In genomic region chr17:38691154-38691553, GRCh38 we compare ENCODE assay signal across 1 cellular context.
TF ChIP-seq lines count a peak whose summit lies in the region.

No MANE protein-coding gene starts in this region.

TF ChIP-seq in HepG2, 621 proteins besides CTCF, POLR2A, EP300 and RAD21 (continued from another document and continues in another):
- TF ChIP-seq, protein P1, sequence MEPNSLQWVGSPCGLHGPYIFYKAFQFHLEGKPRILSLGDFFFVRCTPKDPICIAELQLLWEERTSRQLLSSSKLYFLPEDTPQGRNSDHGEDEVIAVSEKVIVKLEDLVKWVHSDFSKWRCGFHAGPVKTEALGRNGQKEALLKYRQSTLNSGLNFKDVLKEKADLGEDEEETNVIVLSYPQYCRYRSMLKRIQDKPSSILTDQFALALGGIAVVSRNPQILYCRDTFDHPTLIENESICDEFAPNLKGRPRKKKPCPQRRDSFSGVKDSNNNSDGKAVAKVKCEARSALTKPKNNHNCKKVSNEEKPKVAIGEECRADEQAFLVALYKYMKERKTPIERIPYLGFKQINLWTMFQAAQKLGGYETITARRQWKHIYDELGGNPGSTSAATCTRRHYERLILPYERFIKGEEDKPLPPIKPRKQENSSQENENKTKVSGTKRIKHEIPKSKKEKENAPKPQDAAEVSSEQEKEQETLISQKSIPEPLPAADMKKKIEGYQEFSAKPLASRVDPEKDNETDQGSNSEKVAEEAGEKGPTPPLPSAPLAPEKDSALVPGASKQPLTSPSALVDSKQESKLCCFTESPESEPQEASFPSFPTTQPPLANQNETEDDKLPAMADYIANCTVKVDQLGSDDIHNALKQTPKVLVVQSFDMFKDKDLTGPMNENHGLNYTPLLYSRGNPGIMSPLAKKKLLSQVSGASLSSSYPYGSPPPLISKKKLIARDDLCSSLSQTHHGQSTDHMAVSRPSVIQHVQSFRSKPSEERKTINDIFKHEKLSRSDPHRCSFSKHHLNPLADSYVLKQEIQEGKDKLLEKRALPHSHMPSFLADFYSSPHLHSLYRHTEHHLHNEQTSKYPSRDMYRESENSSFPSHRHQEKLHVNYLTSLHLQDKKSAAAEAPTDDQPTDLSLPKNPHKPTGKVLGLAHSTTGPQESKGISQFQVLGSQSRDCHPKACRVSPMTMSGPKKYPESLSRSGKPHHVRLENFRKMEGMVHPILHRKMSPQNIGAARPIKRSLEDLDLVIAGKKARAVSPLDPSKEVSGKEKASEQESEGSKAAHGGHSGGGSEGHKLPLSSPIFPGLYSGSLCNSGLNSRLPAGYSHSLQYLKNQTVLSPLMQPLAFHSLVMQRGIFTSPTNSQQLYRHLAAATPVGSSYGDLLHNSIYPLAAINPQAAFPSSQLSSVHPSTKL (CRISPR knock-in tag; IDR thresholded peaks at IDR 0.05): peak; percentile 80
- peak; percentile 53 for TF ChIP-seq FOXA3 (CRISPR knock-in tag; IDR thresholded peaks at IDR 0.05)
- TF ChIP-seq, protein P2, sequence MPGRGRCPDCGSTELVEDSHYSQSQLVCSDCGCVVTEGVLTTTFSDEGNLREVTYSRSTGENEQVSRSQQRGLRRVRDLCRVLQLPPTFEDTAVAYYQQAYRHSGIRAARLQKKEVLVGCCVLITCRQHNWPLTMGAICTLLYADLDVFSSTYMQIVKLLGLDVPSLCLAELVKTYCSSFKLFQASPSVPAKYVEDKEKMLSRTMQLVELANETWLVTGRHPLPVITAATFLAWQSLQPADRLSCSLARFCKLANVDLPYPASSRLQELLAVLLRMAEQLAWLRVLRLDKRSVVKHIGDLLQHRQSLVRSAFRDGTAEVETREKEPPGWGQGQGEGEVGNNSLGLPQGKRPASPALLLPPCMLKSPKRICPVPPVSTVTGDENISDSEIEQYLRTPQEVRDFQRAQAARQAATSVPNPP (CRISPR knock-in tag; IDR thresholded peaks at IDR 0.05): no peak
- TF ChIP-seq GATAD2A (CRISPR knock-in tag; IDR thresholded peaks at IDR 0.05): peak; percentile 80
- TF ChIP-seq, protein P3, sequence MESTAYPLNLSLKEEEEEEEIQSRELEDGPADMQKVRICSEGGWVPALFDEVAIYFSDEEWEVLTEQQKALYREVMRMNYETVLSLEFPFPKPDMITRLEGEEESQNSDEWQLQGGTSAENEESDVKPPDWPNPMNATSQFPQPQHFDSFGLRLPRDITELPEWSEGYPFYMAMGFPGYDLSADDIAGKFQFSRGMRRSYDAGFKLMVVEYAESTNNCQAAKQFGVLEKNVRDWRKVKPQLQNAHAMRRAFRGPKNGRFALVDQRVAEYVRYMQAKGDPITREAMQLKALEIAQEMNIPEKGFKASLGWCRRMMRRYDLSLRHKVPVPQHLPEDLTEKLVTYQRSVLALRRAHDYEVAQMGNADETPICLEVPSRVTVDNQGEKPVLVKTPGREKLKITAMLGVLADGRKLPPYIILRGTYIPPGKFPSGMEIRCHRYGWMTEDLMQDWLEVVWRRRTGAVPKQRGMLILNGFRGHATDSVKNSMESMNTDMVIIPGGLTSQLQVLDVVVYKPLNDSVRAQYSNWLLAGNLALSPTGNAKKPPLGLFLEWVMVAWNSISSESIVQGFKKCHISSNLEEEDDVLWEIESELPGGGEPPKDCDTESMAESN (CRISPR knock-in tag; conservative IDR thresholded peaks at IDR 0.05): no peak
- no peak for TF ChIP-seq CBX1 (IDR thresholded peaks at IDR 0.05; ENCODE audit: low read depth)
- no peak for TF ChIP-seq SMAD1 (CRISPR knock-in tag; IDR thresholded peaks at IDR 0.05; ENCODE audit: borderline replicate concordance, low read depth)
- TF ChIP-seq MAZ (IDR thresholded peaks at IDR 0.05; ENCODE audit: borderline replicate concordance, low read depth, low read length): no peak
- TF ChIP-seq MAZ (CRISPR knock-in tag; IDR thresholded peaks at IDR 0.05; ENCODE audit: low read depth): peak; percentile 41; the same call in 1 of the 2 replicates
- no peak for TF ChIP-seq AGO1 (IDR thresholded peaks at IDR 0.05; ENCODE audit: low read depth, low read length, poor library complexity, severe bottlenecking)
- TF ChIP-seq ZNF337 (CRISPR knock-in tag; IDR thresholded peaks at IDR 0.05; ENCODE audit: borderline replicate concordance, low read depth): no peak
- TF ChIP-seq GFI1 (CRISPR knock-in tag; IDR thresholded peaks at IDR 0.05; ENCODE audit: borderline replicate concordance): 0 out of 2 replicates have a peak, but pooled peaks have one; percentile 30
- TF ChIP-seq ZNF138 (CRISPR knock-in tag; IDR thresholded peaks at IDR 0.05; ENCODE audit: low read depth): no peak
- TF ChIP-seq, protein P4, sequence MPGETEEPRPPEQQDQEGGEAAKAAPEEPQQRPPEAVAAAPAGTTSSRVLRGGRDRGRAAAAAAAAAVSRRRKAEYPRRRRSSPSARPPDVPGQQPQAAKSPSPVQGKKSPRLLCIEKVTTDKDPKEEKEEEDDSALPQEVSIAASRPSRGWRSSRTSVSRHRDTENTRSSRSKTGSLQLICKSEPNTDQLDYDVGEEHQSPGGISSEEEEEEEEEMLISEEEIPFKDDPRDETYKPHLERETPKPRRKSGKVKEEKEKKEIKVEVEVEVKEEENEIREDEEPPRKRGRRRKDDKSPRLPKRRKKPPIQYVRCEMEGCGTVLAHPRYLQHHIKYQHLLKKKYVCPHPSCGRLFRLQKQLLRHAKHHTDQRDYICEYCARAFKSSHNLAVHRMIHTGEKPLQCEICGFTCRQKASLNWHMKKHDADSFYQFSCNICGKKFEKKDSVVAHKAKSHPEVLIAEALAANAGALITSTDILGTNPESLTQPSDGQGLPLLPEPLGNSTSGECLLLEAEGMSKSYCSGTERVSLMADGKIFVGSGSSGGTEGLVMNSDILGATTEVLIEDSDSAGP (CRISPR knock-in tag; IDR thresholded peaks at IDR 0.05; ENCODE audit: borderline replicate concordance): 0 out of 2 replicates have a peak, but pooled peaks have one; percentile 38
- peak; percentile 92 for TF ChIP-seq NR2F6 (IDR thresholded peaks at IDR 0.05)
- TF ChIP-seq NR2F6 (CRISPR knock-in tag; IDR thresholded peaks at IDR 0.05): peak; percentile 95
- peak; percentile 74 for TF ChIP-seq HNF4A (CRISPR knock-in tag; IDR thresholded peaks at IDR 0.05)
- TF ChIP-seq ZZZ3 (CRISPR knock-in tag; IDR thresholded peaks at IDR 0.05; ENCODE audit: borderline replicate concordance): no peak
- 0 out of 2 replicates have a peak, but pooled peaks have one; percentile 32 for TF ChIP-seq ISL2 (CRISPR knock-in tag; IDR thresholded peaks at IDR 0.05)
- TF ChIP-seq THAP9 (CRISPR knock-in tag; IDR thresholded peaks at IDR 0.05; ENCODE audit: borderline replicate concordance): 0 out of 2 replicates have a peak, but pooled peaks have one; percentile 34
- no peak for TF ChIP-seq ZNF615 (CRISPR knock-in tag; IDR thresholded peaks at IDR 0.05; ENCODE audit: borderline replicate concordance)
- TF ChIP-seq YEATS2 (CRISPR knock-in tag; IDR thresholded peaks at IDR 0.05; ENCODE audit: borderline replicate concordance): no peak
- peak; percentile 22; the same call in 1 of the 2 replicates for TF ChIP-seq TAF1 (CRISPR knock-in tag; IDR thresholded peaks at IDR 0.05)
- peak; percentile 54 for TF ChIP-seq GABPB1 (CRISPR knock-in tag; IDR thresholded peaks at IDR 0.05)
- TF ChIP-seq, protein P5, sequence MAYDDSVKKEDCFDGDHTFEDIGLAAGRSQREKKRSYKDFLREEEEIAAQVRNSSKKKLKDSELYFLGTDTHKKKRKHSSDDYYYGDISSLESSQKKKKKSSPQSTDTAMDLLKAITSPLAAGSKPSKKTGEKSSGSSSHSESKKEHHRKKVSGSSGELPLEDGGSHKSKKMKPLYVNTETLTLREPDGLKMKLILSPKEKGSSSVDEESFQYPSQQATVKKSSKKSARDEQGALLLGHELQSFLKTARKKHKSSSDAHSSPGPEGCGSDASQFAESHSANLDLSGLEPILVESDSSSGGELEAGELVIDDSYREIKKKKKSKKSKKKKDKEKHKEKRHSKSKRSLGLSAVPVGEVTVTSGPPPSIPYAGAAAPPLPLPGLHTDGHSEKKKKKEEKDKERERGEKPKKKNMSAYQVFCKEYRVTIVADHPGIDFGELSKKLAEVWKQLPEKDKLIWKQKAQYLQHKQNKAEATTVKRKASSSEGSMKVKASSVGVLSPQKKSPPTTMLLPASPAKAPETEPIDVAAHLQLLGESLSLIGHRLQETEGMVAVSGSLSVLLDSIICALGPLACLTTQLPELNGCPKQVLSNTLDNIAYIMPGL (CRISPR knock-in tag; IDR thresholded peaks at IDR 0.05; ENCODE audit: borderline replicate concordance in 1 of 2, low read depth in 1 of 2): 0 out of 4 replicates have a peak, but pooled peaks have one; percentile 31 to 35
- TF ChIP-seq, protein P6, sequence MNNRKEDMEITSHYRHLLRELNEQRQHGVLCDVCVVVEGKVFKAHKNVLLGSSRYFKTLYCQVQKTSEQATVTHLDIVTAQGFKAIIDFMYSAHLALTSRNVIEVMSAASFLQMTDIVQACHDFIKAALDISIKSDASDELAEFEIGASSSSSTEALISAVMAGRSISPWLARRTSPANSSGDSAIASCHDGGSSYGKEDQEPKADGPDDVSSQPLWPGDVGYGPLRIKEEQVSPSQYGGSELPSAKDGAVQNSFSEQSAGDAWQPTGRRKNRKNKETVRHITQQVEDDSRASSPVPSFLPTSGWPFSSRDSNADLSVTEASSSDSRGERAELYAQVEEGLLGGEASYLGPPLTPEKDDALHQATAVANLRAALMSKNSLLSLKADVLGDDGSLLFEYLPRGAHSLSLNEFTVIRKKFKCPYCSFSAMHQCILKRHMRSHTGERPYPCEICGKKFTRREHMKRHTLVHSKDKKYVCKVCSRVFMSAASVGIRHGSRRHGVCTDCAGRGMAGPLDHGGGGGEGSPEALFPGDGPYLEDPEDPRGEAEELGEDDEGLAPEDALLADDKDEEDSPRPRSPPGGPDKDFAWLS (CRISPR knock-in tag; IDR thresholded peaks at IDR 0.05; ENCODE audit: borderline replicate concordance): no peak
- no peak for TF ChIP-seq SYNCRIP (IDR thresholded peaks at IDR 0.05; ENCODE audit: insufficient read depth, low read depth, low read length)
- peak; percentile 29; the same call in 1 of the 2 replicates for TF ChIP-seq YEATS4 (CRISPR knock-in tag; IDR thresholded peaks at IDR 0.05; ENCODE audit: borderline replicate concordance)
- TF ChIP-seq KDM5B (CRISPR knock-in tag; IDR thresholded peaks at IDR 0.05; ENCODE audit: borderline replicate concordance): no peak
- TF ChIP-seq ESRRA (CRISPR knock-in tag; IDR thresholded peaks at IDR 0.05; ENCODE audit: low read depth): peak; percentile 80; the same call in 1 of the 2 replicates
- 0 out of 2 replicates have a peak, but pooled peaks have one; percentile 38 for TF ChIP-seq MIER3 (CRISPR knock-in tag; IDR thresholded peaks at IDR 0.05; ENCODE audit: borderline replicate concordance)
- no peak for TF ChIP-seq ZNF614 (CRISPR knock-in tag; IDR thresholded peaks at IDR 0.05; ENCODE audit: borderline replicate concordance)
- TF ChIP-seq SAP130 (CRISPR knock-in tag; IDR thresholded peaks at IDR 0.05; ENCODE audit: low read depth): peak; percentile 59
- 0 out of 2 replicates have a peak, but pooled peaks have one; percentile 21 for TF ChIP-seq ZNF761 (CRISPR knock-in tag; conservative IDR thresholded peaks at IDR 0.05)
- 0 out of 2 replicates have a peak, but pooled peaks have one; percentile 8 for TF ChIP-seq SIX4 (CRISPR knock-in tag; IDR thresholded peaks at IDR 0.05)
- peak; percentile 59; the same call in 1 of the 2 replicates for TF ChIP-seq ZBTB7B (CRISPR knock-in tag; IDR thresholded peaks at IDR 0.05)
- TF ChIP-seq FOXP1 (IDR thresholded peaks at IDR 0.05): no peak
- 0 out of 2 replicates have a peak, but pooled peaks have one; percentile 28 for TF ChIP-seq FOXP1 (CRISPR knock-in tag; IDR thresholded peaks at IDR 0.05)
- no peak for TF ChIP-seq ZNF83 (CRISPR knock-in tag; IDR thresholded peaks at IDR 0.05; ENCODE audit: borderline replicate concordance)
- no peak for TF ChIP-seq ZNF629 (CRISPR knock-in tag; conservative IDR thresholded peaks at IDR 0.05)
- no peak for TF ChIP-seq MAX (IDR thresholded peaks at IDR 0.05)
- no peak for TF ChIP-seq CEBPG (CRISPR knock-in tag; IDR thresholded peaks at IDR 0.05)
- TF ChIP-seq, protein P7, sequence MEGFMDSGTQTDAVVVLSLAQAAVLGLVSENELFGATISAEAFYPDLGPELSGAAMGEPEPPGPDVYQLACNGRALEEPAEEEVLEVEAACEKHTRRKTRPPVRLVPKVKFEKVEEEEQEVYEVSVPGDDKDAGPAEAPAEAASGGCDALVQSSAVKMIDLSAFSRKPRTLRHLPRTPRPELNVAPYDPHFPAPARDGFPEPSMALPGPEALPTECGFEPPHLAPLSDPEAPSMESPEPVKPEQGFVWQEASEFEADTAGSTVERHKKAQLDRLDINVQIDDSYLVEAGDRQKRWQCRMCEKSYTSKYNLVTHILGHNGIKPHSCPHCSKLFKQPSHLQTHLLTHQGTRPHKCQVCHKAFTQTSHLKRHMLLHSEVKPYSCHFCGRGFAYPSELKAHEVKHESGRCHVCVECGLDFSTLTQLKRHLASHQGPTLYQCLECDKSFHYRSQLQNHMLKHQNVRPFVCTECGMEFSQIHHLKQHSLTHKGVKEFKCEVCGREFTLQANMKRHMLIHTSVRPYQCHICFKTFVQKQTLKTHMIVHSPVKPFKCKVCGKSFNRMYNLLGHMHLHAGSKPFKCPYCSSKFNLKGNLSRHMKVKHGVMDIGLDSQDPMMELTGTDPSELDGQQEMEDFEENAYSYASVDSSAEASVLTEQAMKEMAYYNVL (CRISPR knock-in tag; IDR thresholded peaks at IDR 0.05; ENCODE audit: borderline replicate concordance): 0 out of 2 replicates have a peak, but pooled peaks have one; percentile 60
- TF ChIP-seq PAF1 (CRISPR knock-in tag; IDR thresholded peaks at IDR 0.05): no peak
- TF ChIP-seq ISX (CRISPR knock-in tag; conservative IDR thresholded peaks at IDR 0.05): no peak
- no peak for TF ChIP-seq ZSCAN22 (CRISPR knock-in tag; IDR thresholded peaks at IDR 0.05)
- 0 out of 4 replicates have a peak, but pooled peaks of 1 of the 2 experiments have one; percentile 38 for TF ChIP-seq KLF16 (CRISPR knock-in tag; IDR thresholded peaks at IDR 0.05)
- TF ChIP-seq SMAD3 (CRISPR knock-in tag; IDR thresholded peaks at IDR 0.05): 0 out of 2 replicates have a peak, but pooled peaks have one; percentile 56
- no peak for TF ChIP-seq RBM39 (IDR thresholded peaks at IDR 0.05; ENCODE audit: low read depth, low read length, poor library complexity, severe bottlenecking)
- TF ChIP-seq RBFOX2 (IDR thresholded peaks at IDR 0.05; ENCODE audit: low read depth, low read length): no peak
